ENCODE assay signal across 8 cellular contexts in genomic region chr17:81345211-81346089, GRCh38. TPM values are rescaled to one million over a fixed set of nuclear protein-coding genes. Genes with fewer than 3 reads are reported as not detected.
DNase-seq lines count a peak whose midpoint lies in the region; ATAC-seq and TF ChIP-seq lines count a peak whose summit lies in the region.

No MANE protein-coding gene starts in this region.

- peak; percentile 29 to 41 (median 34) for TF ChIP-seq CTCF in ascending aorta (IDR thresholded peaks at IDR 0.05)
- peak in 2 of 4 experiments; percentile 33 to 46 for TF ChIP-seq CTCF in prostate gland (IDR thresholded peaks at IDR 0.05)

- peak; percentile 71 for TF ChIP-seq POLR2A in prostate gland (IDR thresholded peaks at IDR 0.05)

- DNase-seq in KBM-7 (peak; percentile 82), SHP77 treated with DMSO at 0.1 percent for 48 hours (lab: John Stamatoyannopoulos, UW) (peak; percentile 55), ascending aorta (ENCODE audit: low spot score in 2 of 2) (peak in 1 of 2 donors; percentile 94), left ventricle myocardium superior (peak; percentile 93), prostate gland (ENCODE audit: low spot score) (peak; percentile 77)

- peak overlapping the region; percentile 86 for H3K9ac ChIP-seq in ES-I3 (ENCODE audit: low read depth, low read length)

- H3K36me3 ChIP-seq in ES-I3 (ENCODE audit: insufficient read depth, low read length): no peaks in the 10 kb centered on the region
- H3K36me3 ChIP-seq in ascending aorta: no peaks in the 10 kb centered on the region
- no peaks in the 10 kb centered on the region for H3K36me3 ChIP-seq in prostate gland

- intact Hi-C loops in ascending aorta (cut with DNase I): loop anchor here (1.0 to 2.0 kb wide), 4 partner anchors 20 to 135 kb away; no protein-coding TSS in a partner anchor
- intact Hi-C loops in left ventricle myocardium superior (cut with micrococcal nuclease): no loop called here
- intact Hi-C loops in prostate gland (cut with DNase I): no loop called here

- peak overlapping the region; percentile 83 to 94 for H3K4me3 ChIP-seq in ascending aorta
- peak overlapping the region; percentile 83 to 90 for H3K4me3 ChIP-seq in prostate gland

- H3K27ac ChIP-seq in ascending aorta (peak overlapping the region; percentile 95 to 97), prostate gland (peak overlapping the region; percentile 99 to 100)

- H3K9me3 ChIP-seq in ES-I3 (ENCODE audit: control insufficient read depth, insufficient read depth, low read length) (no peaks in the 10 kb centered on the region), ascending aorta (no peaks in the 10 kb centered on the region), prostate gland (no peaks in the 10 kb centered on the region)

- under 1% methylated on average over 49 of the region's 96 CpGs for WGBS in prostate gland

- ATAC-seq in GM21717 (IDR thresholded peaks at IDR 0.05; ENCODE audit: unreplicated experiment): peak; percentile 26
- peak; percentile 73 for ATAC-seq in left ventricle myocardium superior
- ATAC-seq in GM18873 (IDR thresholded peaks at IDR 0.05; ENCODE audit: low FRiP score, unreplicated experiment): no peak

- peaks cover 5% of the 10 kb centered on the region; the same call in 1 of the 2 replicates for H3K4me1 ChIP-seq in ES-I3 (ENCODE audit: insufficient read depth, low read length)
- H3K4me1 ChIP-seq in ascending aorta: peaks cover 4 to 27% of the 10 kb centered on the region in 2 donors
- H3K4me1 ChIP-seq in prostate gland (replicated peaks): peaks cover 6% of the 10 kb centered on the region

- in situ Hi-C loops in KBM-7 (cut with MboI; ENCODE audit: low pct_unique_long_range_greater_than_20kb, low sequenced_read_pairs): no loop called here

- no peaks in the 10 kb centered on the region for H3K27me3 ChIP-seq in ascending aorta
- H3K27me3 ChIP-seq in prostate gland (replicated peaks; ENCODE audit: insufficient read depth): no peaks in the 10 kb centered on the region

RNA-seq across cellular contexts. Expression of gene BAHCC1, which starts 49.8 kb away (rescaled TPM):
- total RNA-seq in ascending aorta (29.1 TPM), left ventricle myocardium superior (8.6 TPM), prostate gland (10 to 100 TPM; 11.4 to 28.9 TPM)

RNA-seq across cellular contexts. Expression of gene SLC38A10, which starts 50.3 kb away (rescaled TPM):
- total RNA-seq in ascending aorta (261 TPM), left ventricle myocardium superior (46.6 TPM), prostate gland (100 to 1,000 TPM; 104 to 167 TPM)
